In genomic region chr7:7662527-7662926, GRCh38 we compare ENCODE assay signal across 9 cellular contexts. TPM values are rescaled to one million over a fixed set of nuclear protein-coding genes. Genes with fewer than 3 reads are reported as not detected.
DNase-seq lines count a peak whose midpoint lies in the region; ATAC-seq and TF ChIP-seq lines count a peak whose summit lies in the region.
"Had no signal": no experiment of that assay in that cellular context is flagged by ENCODE, and none has a peak within 500 bp of the region (broad histone marks: within the 10 kb centered on the region; RNA-seq: fewer than 3 reads in every experiment).

No MANE protein-coding gene starts in this region.

- H3K9me2 ChIP-seq in hepatocyte (replicated peaks; ENCODE audit: insufficient read depth) = no peaks in the 10 kb centered on the region

- POLR2A ChIA-PET in WTC11 (lab: Charles Lee) = no interaction called here
- POLR2A ChIA-PET in activated CD8-positive, alpha-beta T cell treated with anti-CD3 and anti-CD28 coated beads for 36 hours (lab: Charles Lee) = interaction anchor here (1.3 kb wide), 1 partner anchor 22 kb away, joined by 4 read pairs; the partner anchor contains the start of gene UMAD1

- no peak overlapping the region for H3K4me2 ChIP-seq in hepatocyte

- peaks cover 19% of the 10 kb centered on the region for H3K36me3 Mint-ChIP-seq in WTC11
- H3K36me3 Mint-ChIP-seq in activated naive CD8-positive, alpha-beta T cell treated with anti-CD3 and anti-CD28 coated beads for 36 hours = peaks cover 36% of the 10 kb centered on the region
- H3K36me3 Mint-ChIP-seq in activated CD8-positive, alpha-beta T cell treated with anti-CD3 and anti-CD28 coated beads for 36 hours (ENCODE audit: low read depth) = peaks cover 34% of the 10 kb centered on the region

- H3K9ac ChIP-seq in HUES6 (ENCODE audit: low read length) = peak overlapping the region; percentile 23

- H3K27me3 ChIP-seq in HUES6 (ENCODE audit: control insufficient read depth, insufficient read depth, low read length) (no peaks in the 10 kb centered on the region), hepatocyte (no peaks in the 10 kb centered on the region)
- H3K27me3 ChIP-seq: neutrophil had no signal

- H2AFZ ChIP-seq in hepatocyte = no peak overlapping the region

- no peak overlapping the region for H3K27ac ChIP-seq in HUES6 (ENCODE audit: low read depth, low read length)
- no peak overlapping the region for H3K27ac ChIP-seq in hepatocyte
- H3K27ac ChIP-seq: neutrophil had no signal

- TF ChIP-seq CTCF in AG10803 (conservative IDR thresholded peaks at IDR 0.05; ENCODE audit: low read length) (peak; percentile 38), WTC11 (IDR thresholded peaks at IDR 0.05) (peak; percentile 32; the same call in 1 of the 2 replicates), hepatocyte (IDR thresholded peaks at IDR 0.05; ENCODE audit: poor library complexity) (peak; percentile 43)
- TF ChIP-seq CTCF in activated CD8-positive, alpha-beta T cell treated with anti-CD3 and anti-CD28 coated beads for 36 hours (IDR thresholded peaks at IDR 0.05) = no peak

- H3K9me3 Mint-ChIP-seq in WTC11 = peaks cover 26% of the 10 kb centered on the region
- H3K9me3 Mint-ChIP-seq in activated naive CD8-positive, alpha-beta T cell treated with anti-CD3 and anti-CD28 coated beads for 36 hours = peaks cover 25% of the 10 kb centered on the region
- peaks cover 23% of the 10 kb centered on the region for H3K9me3 Mint-ChIP-seq in activated CD8-positive, alpha-beta T cell treated with anti-CD3 and anti-CD28 coated beads for 36 hours

- H3K4me3 Mint-ChIP-seq in WTC11 = no peak overlapping the region
- no peak overlapping the region for H3K4me3 Mint-ChIP-seq in activated naive CD8-positive, alpha-beta T cell treated with anti-CD3 and anti-CD28 coated beads for 36 hours
- no peak overlapping the region for H3K4me3 Mint-ChIP-seq in activated CD8-positive, alpha-beta T cell treated with anti-CD3 and anti-CD28 coated beads for 36 hours

- H3K27ac Mint-ChIP-seq in WTC11 = no peak overlapping the region
- H3K27ac Mint-ChIP-seq in activated naive CD8-positive, alpha-beta T cell treated with anti-CD3 and anti-CD28 coated beads for 36 hours = no peak overlapping the region
- H3K27ac Mint-ChIP-seq in activated CD8-positive, alpha-beta T cell treated with anti-CD3 and anti-CD28 coated beads for 36 hours = no peak overlapping the region

- H3K4me3 ChIP-seq in AG10803 (ENCODE audit: low read length) (no peak overlapping the region), HUES6 (ENCODE audit: low read depth, low read length) (no peak overlapping the region), hepatocyte (no peak overlapping the region)

- H3K9me3 ChIP-seq in HUES6 (ENCODE audit: control insufficient read depth, insufficient read depth, low read depth, low read length) = peaks cover 3% of the 10 kb centered on the region; the same call in 1 of the 2 replicates
- H3K9me3 ChIP-seq in hepatocyte (ENCODE audit: low read depth) = no peaks in the 10 kb centered on the region
- H3K9me3 ChIP-seq: neutrophil had no signal

- H3K36me3 ChIP-seq in HUES6 (ENCODE audit: control insufficient read depth, insufficient read depth, low read length) (no peaks in the 10 kb centered on the region), hepatocyte (replicated peaks; ENCODE audit: insufficient read depth, low read depth) (no peaks in the 10 kb centered on the region)
- H3K36me3 ChIP-seq: neutrophil had no signal

- H3K4me1 ChIP-seq in HUES6 (ENCODE audit: control insufficient read depth, insufficient read depth, low read length) = peaks cover 12% of the 10 kb centered on the region
- H3K4me1 ChIP-seq in hepatocyte (ENCODE audit: insufficient read depth) = peaks cover 4% of the 10 kb centered on the region

- ATAC-seq in WTC11 (peak; percentile 59), HG02610 (IDR thresholded peaks at IDR 0.05; ENCODE audit: unreplicated experiment) (no peak), GM18909 (IDR thresholded peaks at IDR 0.05; ENCODE audit: poor library complexity, unreplicated experiment) (no peak)
- no peak for ATAC-seq in activated CD8-positive, alpha-beta T cell treated with anti-CD3 and anti-CD28 coated beads for 36 hours

- intact Hi-C loops in activated CD8-positive, alpha-beta T cell treated with anti-CD3 and anti-CD28 coated beads for 36 hours (cut with micrococcal nuclease) = no loop called here

- no peaks in the 10 kb centered on the region for H3K27me3 Mint-ChIP-seq in WTC11 (ENCODE audit: low read depth)
- H3K27me3 Mint-ChIP-seq in activated naive CD8-positive, alpha-beta T cell treated with anti-CD3 and anti-CD28 coated beads for 36 hours = no peaks in the 10 kb centered on the region
- no peaks in the 10 kb centered on the region for H3K27me3 Mint-ChIP-seq in activated CD8-positive, alpha-beta T cell treated with anti-CD3 and anti-CD28 coated beads for 36 hours

- peaks cover 52% of the 10 kb centered on the region for H3K79me2 ChIP-seq in hepatocyte

- CTCF ChIA-PET in WTC11 (lab: Charles Lee) = interaction anchor here (1.0 to 1.8 kb wide), 8 partner anchors 9 to 634 kb away, joined by 3 to 9 read pairs (median 4); partner anchors contain the start of gene UMAD1
- CTCF ChIA-PET in activated CD8-positive, alpha-beta T cell treated with anti-CD3 and anti-CD28 coated beads for 36 hours (lab: Charles Lee) = interaction anchor here (1.3 kb wide), 1 partner anchor 18 kb away, joined by 3 read pairs; no protein-coding TSS in a partner anchor

- DNase-seq in AG10803 (ENCODE audit: low read depth) (no peak), WTC11 (ENCODE audit: low spot score) (peak; percentile 31), hepatocyte (ENCODE audit: low spot score) (no peak)
- DNase-seq in activated naive CD8-positive, alpha-beta T cell treated with anti-CD3 and anti-CD28 coated beads for 36 hours = no peak
- DNase-seq in activated CD8-positive, alpha-beta T cell treated with anti-CD3 and anti-CD28 coated beads for 36 hours = no peak

- H4K20me1 ChIP-seq in hepatocyte (ENCODE audit: insufficient read depth, poor library complexity, severe bottlenecking) = no peaks in the 10 kb centered on the region

- 77% methylated on average over 6 of the region's 6 CpGs for WGBS in hepatocyte (ENCODE audit: low lambda C conversion rate, missing lambda C conversion rate)

- peaks cover 28% of the 10 kb centered on the region for H3K4me1 Mint-ChIP-seq in WTC11
- peaks cover 16% of the 10 kb centered on the region for H3K4me1 Mint-ChIP-seq in activated naive CD8-positive, alpha-beta T cell treated with anti-CD3 and anti-CD28 coated beads for 36 hours
- peaks cover 30% of the 10 kb centered on the region for H3K4me1 Mint-ChIP-seq in activated CD8-positive, alpha-beta T cell treated with anti-CD3 and anti-CD28 coated beads for 36 hours (ENCODE audit: low read depth)

TF ChIP-seq in WTC11, 78 proteins besides CTCF, POLR2A, EP300 and RAD21 (continues in another document):
- TF ChIP-seq TCF7 (CRISPR knock-in tag; IDR thresholded peaks at IDR 0.05; ENCODE audit: low read depth) (no peak), IRF2 (CRISPR knock-in tag; IDR thresholded peaks at IDR 0.05; ENCODE audit: borderline replicate concordance, low read depth) (no peak), CREM (CRISPR knock-in tag; IDR thresholded peaks at IDR 0.05) (no peak), OVOL2 (CRISPR knock-in tag; IDR thresholded peaks at IDR 0.05; ENCODE audit: borderline replicate concordance) (no peak), E2F5 (CRISPR knock-in tag; IDR thresholded peaks at IDR 0.05) (no peak), E2F1 (CRISPR knock-in tag; IDR thresholded peaks at IDR 0.05) (no peak)

RNA-seq across cellular contexts. Expression of gene UMAD1, which starts 22.0 kb away (rescaled TPM):
- total RNA-seq in WTC11 (2021) (9.3 to 13.0 TPM (median 11.0 TPM) in 3 replicates), hepatocyte (21.9 and 29.0 TPM in 2 replicates)
- 15.7 and 19.9 TPM in 2 replicates for polyA plus RNA-seq in hepatocyte
- 10 to 100 TPM; 13.2 to 13.7 TPM for total RNA-seq in activated naive CD8-positive, alpha-beta T cell treated with anti-CD3 and anti-CD28 coated beads for 36 hours
- 10 to 100 TPM; 10.1 to 11.1 TPM for total RNA-seq in activated CD8-positive, alpha-beta T cell treated with anti-CD3 and anti-CD28 coated beads for 36 hours

RNA-seq across cellular contexts. Expression of gene RPA3, which starts 55.9 kb away (rescaled TPM):
- total RNA-seq in WTC11 (2021) = 97.8 to 119 TPM (median 110 TPM) in 3 replicates
- total RNA-seq in hepatocyte = 17.3 and 20.9 TPM in 2 replicates
- polyA plus RNA-seq in hepatocyte = 38.2 and 46.0 TPM in 2 replicates
- total RNA-seq in activated naive CD8-positive, alpha-beta T cell treated with anti-CD3 and anti-CD28 coated beads for 36 hours = 100 to 1,000 TPM; 168 to 174 TPM
- 100 to 1,000 TPM; 188 to 203 TPM for total RNA-seq in activated CD8-positive, alpha-beta T cell treated with anti-CD3 and anti-CD28 coated beads for 36 hours
